ENCODE assay signal across 11 cellular contexts in the genomic region with DNA sequence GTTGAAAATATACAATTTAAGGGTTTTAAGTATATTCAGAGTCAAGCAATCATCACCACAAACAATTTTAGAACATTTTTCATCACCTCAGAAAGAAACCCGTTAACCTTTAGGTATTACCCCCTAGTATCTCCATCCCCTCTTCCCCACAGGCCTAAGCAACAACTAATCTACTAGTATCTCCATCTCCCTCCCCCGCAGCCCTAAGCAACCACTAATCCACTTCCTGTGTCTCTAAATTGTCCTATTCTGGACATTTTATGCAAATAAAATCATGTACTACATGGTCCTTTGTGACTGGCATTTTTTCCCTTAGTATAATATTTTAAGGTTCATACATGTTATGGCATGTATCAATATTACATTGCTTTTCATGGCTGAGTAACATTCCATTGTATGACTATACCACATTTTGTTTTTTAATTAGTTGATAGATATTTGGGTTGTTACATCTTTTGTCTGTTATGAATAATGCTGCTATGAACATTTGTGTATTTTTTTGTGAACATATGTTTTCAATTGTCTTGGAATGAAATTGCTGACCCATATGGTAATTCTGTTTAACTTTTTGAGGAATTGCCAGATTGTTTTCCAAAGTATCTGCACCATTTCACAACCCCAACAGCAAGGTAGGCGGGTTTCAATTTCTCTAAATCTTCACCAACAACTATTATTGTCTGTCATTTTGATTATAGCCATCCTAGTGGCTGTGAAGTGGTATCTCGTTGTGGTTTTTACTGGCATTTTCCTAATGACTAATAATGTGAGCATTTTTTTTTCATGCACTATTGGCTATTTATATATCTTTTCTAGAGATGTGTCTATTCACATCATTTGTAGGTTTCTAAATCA.
DNase-seq lines count a peak whose midpoint lies in the region; ATAC-seq and TF ChIP-seq lines count a peak whose summit lies in the region.
"Had no signal": no experiment of that assay in that cellular context is flagged by ENCODE, and none has a peak within 500 bp of the region (broad histone marks: within the 10 kb centered on the region; RNA-seq: fewer than 3 reads in every experiment).

No MANE protein-coding gene starts in this region.

- no peaks in the 10 kb centered on the region for H3K27me3 Mint-ChIP-seq in glutamatergic neuron (ENCODE audit: unreplicated experiment)

- no peak for TF ChIP-seq CTCF in choroid plexus epithelial cell (conservative IDR thresholded peaks at IDR 0.05; ENCODE audit: low read depth, low read length)
- TF ChIP-seq CTCF in suprapubic skin (IDR thresholded peaks at IDR 0.05) = no peak
- TF ChIP-seq CTCF in glutamatergic neuron (IDR thresholded peaks at IDR 0.05; ENCODE audit: partially characterized antibody, unreplicated experiment) = no peak

- no peak overlapping the region for H3K27ac ChIP-seq in suprapubic skin
- H3K27ac ChIP-seq: SK-N-MC had no signal

- H3K4me3 Mint-ChIP-seq in glutamatergic neuron (ENCODE audit: unreplicated experiment) = no peak overlapping the region

- ATAC-seq in GM18907 (IDR thresholded peaks at IDR 0.05; ENCODE audit: unreplicated experiment) (peak; percentile 49), HG03442 (IDR thresholded peaks at IDR 0.05; ENCODE audit: unreplicated experiment) (peak; percentile 41)

- H3K36me3 ChIP-seq in suprapubic skin = no peaks in the 10 kb centered on the region

- no peak for TF ChIP-seq EP300 in suprapubic skin (IDR thresholded peaks at IDR 0.05)

- H3K4me3 ChIP-seq in choroid plexus epithelial cell (ENCODE audit: low read depth, low read length) (no peak overlapping the region), suprapubic skin (no peak overlapping the region)
- H3K4me3 ChIP-seq: SK-N-MC had no signal

- no peak for TF ChIP-seq POLR2A in suprapubic skin (IDR thresholded peaks at IDR 0.05)

- H3K9me3 ChIP-seq in suprapubic skin = no peaks in the 10 kb centered on the region
- H3K9me3 ChIP-seq: Caco-2 had no signal

- H3K4me1 Mint-ChIP-seq in glutamatergic neuron (ENCODE audit: low read depth, unreplicated experiment) = no peaks in the 10 kb centered on the region

- H3K27me3 ChIP-seq in suprapubic skin = no peaks in the 10 kb centered on the region

- DNase-seq in AG20443 (ENCODE audit: low spot score) (peak; percentile 36), choroid plexus epithelial cell (ENCODE audit: low read depth) (peak; percentile 31), GM19238 (ENCODE audit: insufficient read length, low spot score) (no peak), suprapubic skin (ENCODE audit: low spot score in 2 of 2) (no peak), glutamatergic neuron (no peak)
- no peak for DNase-seq in central memory CD4-positive, alpha-beta T cell
- DNase-seq: Caco-2; effector CD8-positive, alpha-beta T cell had no signal

- WGBS in suprapubic skin = 79% methylated on average over 4 of the region's 4 CpGs

- H3K4me1 ChIP-seq in suprapubic skin = no peaks in the 10 kb centered on the region

- H3K27ac Mint-ChIP-seq in glutamatergic neuron (ENCODE audit: unreplicated experiment) = no peak overlapping the region

- no peaks in the 10 kb centered on the region for H3K36me3 Mint-ChIP-seq in glutamatergic neuron (ENCODE audit: unreplicated experiment)

- peaks cover 1% of the 10 kb centered on the region for H3K9me3 Mint-ChIP-seq in glutamatergic neuron (ENCODE audit: unreplicated experiment)

Comparison
In these comparisons a context has a peak if more than half of its experiments do, and no peak if none do; other contexts are left out.
1. DNase-seq: peak in AG20443 (single experiment) and choroid plexus epithelial cell (single experiment); none in GM19238 (single experiment), central memory CD4-positive, alpha-beta T cell (single experiment), suprapubic skin (0 of 2) and glutamatergic neuron (single experiment).